ENCODE assay signal across 1 cellular context in genomic region chr2:6877402-6878305, GRCh38.
TF ChIP-seq lines count a peak whose summit lies in the region.

RSAD2 (plus strand) TSS chr2:6877777; CDS start chr2:6877801, 24 bp downstream.

TF ChIP-seq in GM23338, 12 proteins besides CTCF, POLR2A, EP300 and RAD21 (continued from another document):
- no peak for TF ChIP-seq ZNF462 (CRISPR knock-in tag; IDR thresholded peaks at IDR 0.05)
- no peak for TF ChIP-seq EZH2phosphoT487 (IDR thresholded peaks at IDR 0.05; ENCODE audit: unreplicated experiment)
